22 cellular contexts compared by ENCODE assay signal in genomic region chr12:58140395-58140794, GRCh38.
DNase-seq lines count a peak whose midpoint lies in the region; ATAC-seq and TF ChIP-seq lines count a peak whose summit lies in the region.
"Had no signal": no experiment of that assay in that cellular context is flagged by ENCODE, and none has a peak within 500 bp of the region (broad histone marks: within the 10 kb centered on the region; RNA-seq: fewer than 3 reads in every experiment).

No MANE protein-coding gene starts in this region.

- no peak overlapping the region for H3K4me3 ChIP-seq in HUES48 (ENCODE audit: low read depth, low read length)
- H3K4me3 ChIP-seq in endodermal cell (ENCODE audit: low read length): no peak overlapping the region
- H3K4me3 ChIP-seq in neural progenitor cell: no peak overlapping the region
- H3K4me3 ChIP-seq: BLaER1 treated with 17β-estradiol and CSF1 and Interleukin-3, amounts not matched to agents 10 nM and 100 nM; GM12878; GM23248; K562 had no signal

- peaks cover 9% of the 10 kb centered on the region for H3F3A ChIP-seq in neural progenitor cell (ENCODE audit: low read depth)

- H3K4me1 Mint-ChIP-seq in endodermal cell (peaks cover 25% of the 10 kb centered on the region), neural progenitor cell (no peaks in the 10 kb centered on the region)
- H3K4me1 Mint-ChIP-seq: B cell had no signal

- no peaks in the 10 kb centered on the region for H3K79me2 ChIP-seq in neural progenitor cell (ENCODE audit: low read depth)

- no peak overlapping the region for H3K4me2 ChIP-seq in neural progenitor cell
- H3K4me2 ChIP-seq: BLaER1 treated with 17β-estradiol and CSF1 and Interleukin-3, amounts not matched to agents 10 nM and 100 nM had no signal

- 100% methylated on average over 1 of the region's 1 CpG for WGBS in endodermal cell (ENCODE audit: insufficient coverage in 1 of 2, insufficient read length in 1 of 2), 2 experiments

- DNase-seq in NCI-H69 (lab: John Stamatoyannopoulos, UW) (peak; percentile 15), endodermal cell (peak; percentile 67), neural progenitor cell (ENCODE audit: low spot score) (no peak), SW480 (ENCODE audit: low spot score) (no peak), left colon (no peak)
- DNase-seq: 8988T; Calu3; CD8-positive, alpha-beta T cell; DMS 273 treated with DMSO at 0.1 percent for 48 hours; DMS53; DND-41; EL; GM23248; H7; HFFc6 had no signal

- ATAC-seq in left colon (no peak), GM21737 (IDR thresholded peaks at IDR 0.05; ENCODE audit: unreplicated experiment) (no peak)
- ATAC-seq: CD8-positive, alpha-beta T cell; GM12878; HCT116; K562 had no signal

- peak overlapping the region; percentile 67 for H3K27ac ChIP-seq in HUES48 (ENCODE audit: low read depth, low read length)
- H3K27ac ChIP-seq in endodermal cell (ENCODE audit: low read depth, low read length): no peak overlapping the region
- no peak overlapping the region for H3K27ac ChIP-seq in neural progenitor cell
- H3K27ac ChIP-seq: BLaER1 treated with 17β-estradiol and CSF1 and Interleukin-3, amounts not matched to agents 10 nM and 100 nM; GM23248 had no signal

- H3K36me3 Mint-ChIP-seq in endodermal cell (ENCODE audit: low read depth) (peaks cover 21% of the 10 kb centered on the region), neural progenitor cell (no peaks in the 10 kb centered on the region)
- H3K36me3 Mint-ChIP-seq: CD8-positive, alpha-beta T cell had no signal

- H3K9me3 Mint-ChIP-seq in endodermal cell (peaks cover 21% of the 10 kb centered on the region), neural progenitor cell (peaks cover 2% of the 10 kb centered on the region)
- H3K9me3 Mint-ChIP-seq: CD8-positive, alpha-beta T cell; HFFc6 had no signal

- H3K27me3 Mint-ChIP-seq in endodermal cell (ENCODE audit: insufficient read depth): no peaks in the 10 kb centered on the region
- no peaks in the 10 kb centered on the region for H3K27me3 Mint-ChIP-seq in neural progenitor cell (ENCODE audit: insufficient read depth, low read depth)

- no peaks in the 10 kb centered on the region; the same call in 1 of the 2 replicates for H3K27me3 ChIP-seq in HUES48 (ENCODE audit: control insufficient read depth, insufficient read depth, low read length)
- no peaks in the 10 kb centered on the region for H3K27me3 ChIP-seq in endodermal cell (ENCODE audit: control insufficient read depth, insufficient read depth, low read length, poor library complexity, severe bottlenecking)
- no peaks in the 10 kb centered on the region for H3K27me3 ChIP-seq in neural progenitor cell
- H3K27me3 ChIP-seq: BLaER1 treated with 17β-estradiol and CSF1 and Interleukin-3, amounts not matched to agents 10 nM and 100 nM had no signal

- H3K36me3 ChIP-seq in HUES48 (ENCODE audit: control insufficient read depth, insufficient read depth, low read length) (no peaks in the 10 kb centered on the region), endodermal cell (ENCODE audit: control insufficient read depth, insufficient read depth, low read length) (no peaks in the 10 kb centered on the region), neural progenitor cell (no peaks in the 10 kb centered on the region)
- H3K36me3 ChIP-seq: BLaER1 treated with 17β-estradiol and CSF1 and Interleukin-3, amounts not matched to agents 10 nM and 100 nM had no signal

- no peak overlapping the region for H3K9ac ChIP-seq in HUES48 (ENCODE audit: low read depth, low read length)
- no peak overlapping the region for H3K9ac ChIP-seq in endodermal cell (ENCODE audit: extremely low read depth, low read length, poor library complexity, severe bottlenecking)
- H3K9ac ChIP-seq in neural progenitor cell: no peak overlapping the region
- H3K9ac ChIP-seq: BLaER1 treated with 17β-estradiol and CSF1 and Interleukin-3, amounts not matched to agents 10 nM and 100 nM; GM23248 had no signal

- intact Hi-C loops in left colon (cut with DNase I, micrococcal nuclease): no loop called here

- H3K4me3 Mint-ChIP-seq in endodermal cell (no peak overlapping the region), neural progenitor cell (no peak overlapping the region)
- H3K4me3 Mint-ChIP-seq: B cell; CD8-positive, alpha-beta T cell; HFFc6 had no signal

- H3K27ac Mint-ChIP-seq in endodermal cell (peak overlapping the region; percentile 36), neural progenitor cell (no peak overlapping the region)
- H3K27ac Mint-ChIP-seq: B cell; CD8-positive, alpha-beta T cell; HFFc6 had no signal

- H4K20me1 ChIP-seq in neural progenitor cell (ENCODE audit: low read depth): no peaks in the 10 kb centered on the region
- H4K20me1 ChIP-seq: BLaER1 treated with 17β-estradiol and CSF1 and Interleukin-3, amounts not matched to agents 10 nM and 100 nM had no signal

- H2AFZ ChIP-seq in neural progenitor cell (replicated peaks): no peak overlapping the region
- H2AFZ ChIP-seq: GM23248 had no signal

- TF ChIP-seq CTCF in endodermal cell (conservative IDR thresholded peaks at IDR 0.05) (no peak), neural progenitor cell (IDR thresholded peaks at IDR 0.05) (no peak)

- H3K4me1 ChIP-seq in HUES48 (ENCODE audit: control insufficient read depth, insufficient read depth, low read length): peaks cover 29% of the 10 kb centered on the region
- no peaks in the 10 kb centered on the region for H3K4me1 ChIP-seq in endodermal cell (ENCODE audit: control insufficient read depth, insufficient read depth, low read length)
- peaks cover 19% of the 10 kb centered on the region for H3K4me1 ChIP-seq in neural progenitor cell
- H3K4me1 ChIP-seq: BLaER1 treated with 17β-estradiol and CSF1 and Interleukin-3, amounts not matched to agents 10 nM and 100 nM had no signal

- no peaks in the 10 kb centered on the region for H3K9me3 ChIP-seq in HUES48 (ENCODE audit: control insufficient read depth, insufficient read depth, low read length)
- peaks cover 40% of the 10 kb centered on the region for H3K9me3 ChIP-seq in endodermal cell (ENCODE audit: control insufficient read depth, low read length)
- H3K9me3 ChIP-seq in neural progenitor cell (ENCODE audit: low read depth): peaks cover 11% of the 10 kb centered on the region

Comparison
In these comparisons a context has a peak if more than half of its experiments do, and no peak if none do; other contexts are left out.
1. DNase-seq: peak in NCI-H69 (single experiment) and endodermal cell (single experiment); none in neural progenitor cell (single experiment), SW480 (single experiment) and left colon (0 of 2).